8 cellular contexts compared by ENCODE assay signal in the genomic region with DNA sequence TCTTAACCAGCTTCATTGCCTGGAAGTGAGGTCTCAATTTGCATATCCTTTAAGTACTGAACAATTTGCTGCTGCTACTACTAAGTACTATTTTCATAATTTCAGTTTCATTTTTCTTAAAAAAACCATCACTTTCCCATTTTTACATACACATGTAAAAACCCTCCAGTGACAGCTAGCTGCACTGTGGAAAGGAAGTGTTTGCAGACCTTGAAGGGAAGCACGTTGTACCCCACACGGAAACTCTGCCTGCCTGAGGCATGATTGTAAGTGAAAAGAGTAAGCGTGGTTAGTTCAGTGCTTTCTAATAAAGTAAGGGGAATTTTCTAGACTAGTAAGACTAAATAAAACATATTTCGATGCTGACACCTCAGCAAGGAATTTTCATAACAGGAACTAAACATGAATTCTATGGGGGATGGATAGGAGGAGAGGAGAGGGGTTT.
DNase-seq lines count a peak whose midpoint lies in the region; ATAC-seq and TF ChIP-seq lines count a peak whose summit lies in the region.

No MANE protein-coding gene starts in this region.

- no peaks in the 10 kb centered on the region for H3K27me3 ChIP-seq in upper lobe of right lung

- no peaks in the 10 kb centered on the region for H3K27me3 Mint-ChIP-seq in activated naive CD8-positive, alpha-beta T cell

- no peak for TF ChIP-seq CTCF in upper lobe of right lung (IDR thresholded peaks at IDR 0.05)

- ATAC-seq in HG03139 (IDR thresholded peaks at IDR 0.05; ENCODE audit: unreplicated experiment) (peak; percentile 83), upper lobe of right lung (no peak)

- H3K4me3 ChIP-seq in upper lobe of right lung, result no peak overlapping the region

- no peaks in the 10 kb centered on the region for H3K9me3 ChIP-seq in upper lobe of right lung

- H3K4me1 Mint-ChIP-seq in activated naive CD8-positive, alpha-beta T cell (ENCODE audit: low read depth), result peaks cover 32% of the 10 kb centered on the region

- H3K4me3 Mint-ChIP-seq in activated naive CD8-positive, alpha-beta T cell, result peak overlapping the region; percentile 74

- no peak overlapping the region for H3K27ac ChIP-seq in upper lobe of right lung

- peaks cover 12% of the 10 kb centered on the region for H3K4me1 ChIP-seq in upper lobe of right lung

- H3K27ac Mint-ChIP-seq in activated naive CD8-positive, alpha-beta T cell, result peak overlapping the region; percentile 89

- no peaks in the 10 kb centered on the region for H3K36me3 ChIP-seq in upper lobe of right lung

- no peaks in the 10 kb centered on the region for H3K9me3 Mint-ChIP-seq in activated naive CD8-positive, alpha-beta T cell (ENCODE audit: low read depth)

- intact Hi-C loops in upper lobe of right lung (cut with DNase I), result loop anchor here (10.0 kb wide), 2 partner anchors 352 to 472 kb away; no protein-coding TSS in a partner anchor

- peaks cover 5% of the 10 kb centered on the region for H3K36me3 Mint-ChIP-seq in activated naive CD8-positive, alpha-beta T cell

- DNase-seq in activated effector memory CD4-positive, alpha-beta T cell treated with anti-CD3 and anti-CD28 coated beads, Interleukin-2, amount 50 U/mL, for 16 hours, result peak; percentile 66
- DNase-seq in activated effector memory CD4-positive, alpha-beta T cell treated with Interleukin-2 at 50 U/mL for 16 hours, result no peak
- peak; percentile 31 to 41 for DNase-seq in stimulated activated CD8-positive, alpha-beta memory T cell treated with anti-CD3 and anti-CD28 coated beads, Interleukin-15, amount 100 ng/mL, for 48 hours (ENCODE audit: low read depth in 2 of 2)
- DNase-seq in midbrain (lab: John Stamatoyannopoulos, UW) (no peak), amniotic stem cell (lab: John Stamatoyannopoulos, UW) (no peak), upper lobe of right lung (no peak)

Comparison
In these comparisons a context has a peak if more than half of its experiments do, and no peak if none do; other contexts are left out.
1. DNase-seq: peak in activated effector memory CD4-positive, alpha-beta T cell treated with anti-CD3 and anti-CD28 coated beads, Interleukin-2, amount 50 U/mL, for 16 hours (single experiment) and stimulated activated CD8-positive, alpha-beta memory T cell treated with anti-CD3 and anti-CD28 coated beads, Interleukin-15, amount 100 ng/mL, for 48 hours (2 of 2); none in activated effector memory CD4-positive, alpha-beta T cell treated with Interleukin-2 at 50 U/mL for 16 hours (single experiment), midbrain (single experiment), amniotic stem cell (single experiment) and upper lobe of right lung (single experiment).